ENCODE assay signal across 5 cellular contexts in the genomic region with DNA sequence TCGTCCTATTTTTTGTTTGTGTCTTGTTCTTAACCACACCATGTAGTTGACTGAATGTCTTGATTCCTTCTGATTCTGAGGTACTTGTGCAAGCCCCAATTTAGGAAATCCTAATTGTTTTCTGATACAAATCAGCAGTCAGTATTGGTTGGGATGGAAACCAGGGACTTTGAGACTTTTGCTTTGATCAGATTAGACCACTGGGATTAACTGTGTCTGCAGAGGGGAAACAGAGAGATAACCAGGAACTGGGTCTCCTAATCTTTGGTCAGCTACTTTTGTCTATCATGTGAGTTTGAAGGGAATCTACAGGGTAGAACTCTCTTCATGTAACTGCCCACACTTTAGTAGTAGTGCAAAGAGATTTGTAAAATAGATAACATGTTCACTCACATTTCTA.
"Had no signal": no experiment of that assay in that cellular context is flagged by ENCODE, and none has a peak within 500 bp of the region (broad histone marks: within the 10 kb centered on the region; RNA-seq: fewer than 3 reads in every experiment).

No MANE protein-coding gene starts in this region.

- H3K4me3 ChIP-seq: GM23338 had no signal

- H2AFZ ChIP-seq: GM23338 had no signal

- ATAC-seq: GM23338, HepG2 had no signal

- H3K27ac ChIP-seq: HL-60 had no signal

- DNase-seq: H9, HCEC 1CT had no signal

- H3K4me2 ChIP-seq: GM23338 had no signal
